In the genomic region with DNA sequence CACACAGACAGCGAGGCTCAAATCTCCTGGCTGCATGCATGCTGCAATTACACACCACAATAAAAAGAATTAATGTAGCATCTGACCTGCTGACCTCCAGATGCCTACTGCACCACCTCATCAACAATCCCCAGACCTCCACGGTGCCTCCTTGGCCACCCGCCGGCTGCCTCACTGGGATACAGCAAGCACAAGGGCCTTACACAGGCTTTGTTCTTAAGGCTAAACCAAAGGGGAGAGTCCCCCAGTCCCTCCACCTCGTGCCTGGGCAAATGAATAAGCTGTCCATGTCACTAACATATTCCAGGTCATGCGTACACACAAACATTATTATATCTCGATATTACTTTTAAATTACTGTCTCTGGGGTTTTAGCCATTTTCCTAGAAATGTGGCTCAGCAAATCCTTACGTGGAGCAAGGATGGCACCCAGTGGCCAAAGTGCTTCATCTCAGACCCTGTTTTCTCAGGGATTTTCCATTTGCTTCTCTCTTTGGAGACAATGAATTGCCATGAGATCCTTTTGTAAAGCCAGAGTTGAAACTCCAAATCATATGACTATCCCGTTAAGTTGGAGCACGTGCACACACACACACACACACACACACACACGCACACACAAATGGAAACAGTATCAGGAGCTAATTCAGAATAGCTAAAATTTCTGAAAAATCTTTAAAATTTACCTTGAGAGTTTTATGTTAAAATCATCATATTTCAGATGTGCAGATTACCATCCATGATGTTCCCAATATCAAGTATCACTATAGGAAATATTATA, we compare ENCODE assay signal across 9 cellular contexts.
DNase-seq lines count a peak whose midpoint lies in the region; ATAC-seq, FAIRE-seq and TF ChIP-seq lines count a peak whose summit lies in the region.
"Had no signal": no experiment of that assay in that cellular context is flagged by ENCODE, and none has a peak within 500 bp of the region (broad histone marks: within the 10 kb centered on the region; RNA-seq: fewer than 3 reads in every experiment).

No MANE protein-coding gene starts in this region.

- TF ChIP-seq POLR2A in uterus (IDR thresholded peaks at IDR 0.05): no peak

- H3K4me1 ChIP-seq in kidney (ENCODE audit: control insufficient read depth in 1 of 2, insufficient read depth in 1 of 2, low read depth in 1 of 2, low read length in 2 of 2) (peaks cover 2 to 3% of the 10 kb centered on the region in 2 donors), uterus (peaks cover 0 to 2% of the 10 kb centered on the region in 2 donors)

- no peak for FAIRE-seq in kidney (lab: Jason Lieb, UNC)

- H3K9ac ChIP-seq in kidney (ENCODE audit: low read length in 2 of 2): no peak overlapping the region

- ATAC-seq in GM18870 (IDR thresholded peaks at IDR 0.05; ENCODE audit: unreplicated experiment) (no peak), HG03159 (IDR thresholded peaks at IDR 0.05; ENCODE audit: unreplicated experiment) (no peak)
- ATAC-seq: T-cell had no signal

- H3K9me3 ChIP-seq in kidney (ENCODE audit: control insufficient read depth in 1 of 2, low read length in 2 of 2): no peaks in the 10 kb centered on the region
- no peaks in the 10 kb centered on the region for H3K9me3 ChIP-seq in uterus

- TF ChIP-seq CTCF in kidney (IDR thresholded peaks at IDR 0.05; ENCODE audit: borderline replicate concordance, extremely low read depth, insufficient read depth): peak; percentile 58
- TF ChIP-seq CTCF in uterus (IDR thresholded peaks at IDR 0.05): peak; percentile 64 to 80 (median 74)

- H3K36me3 ChIP-seq in kidney (ENCODE audit: control insufficient read depth in 1 of 2, insufficient read depth in 2 of 2, low read length in 2 of 2) (no peaks in the 10 kb centered on the region), uterus (no peaks in the 10 kb centered on the region)

- intact Hi-C loops in kidney (cut with DNase I) (no loop called here), uterus (cut with DNase I; ENCODE audit: low total_unique reads) (no loop called here)

- no peak overlapping the region for H3K27ac ChIP-seq in kidney (ENCODE audit: low read depth in 2 of 2, low read length in 2 of 2)
- H3K27ac ChIP-seq in uterus: peak overlapping the region in 1 of 2 donors; percentile 50

- H3K4me3 ChIP-seq in kidney (ENCODE audit: low read length in 2 of 2) (no peak overlapping the region), uterus (no peak overlapping the region)

- no peaks in the 10 kb centered on the region for H3K27me3 ChIP-seq in uterus

- DNase-seq in EL (peak; percentile 44), NCI-H1930 (lab: John Stamatoyannopoulos, UW) (peak; percentile 70 to 74), astrocyte of the hippocampus (ENCODE audit: low read depth, low spot score) (peak; percentile 78), kidney (no peak), uterus (peak; percentile 58 to 61), NCI-H510A (lab: John Stamatoyannopoulos, UW) (no peak)

Comparison
In these comparisons a context has a peak if more than half of its experiments do, and no peak if none do; other contexts are left out.
1. DNase-seq: peak in EL (single experiment), NCI-H1930 (2 of 2), astrocyte of the hippocampus (single experiment) and uterus (2 of 2); none in kidney (single experiment) and NCI-H510A (single experiment).